10 cellular contexts compared by ENCODE assay signal in the genomic region with DNA sequence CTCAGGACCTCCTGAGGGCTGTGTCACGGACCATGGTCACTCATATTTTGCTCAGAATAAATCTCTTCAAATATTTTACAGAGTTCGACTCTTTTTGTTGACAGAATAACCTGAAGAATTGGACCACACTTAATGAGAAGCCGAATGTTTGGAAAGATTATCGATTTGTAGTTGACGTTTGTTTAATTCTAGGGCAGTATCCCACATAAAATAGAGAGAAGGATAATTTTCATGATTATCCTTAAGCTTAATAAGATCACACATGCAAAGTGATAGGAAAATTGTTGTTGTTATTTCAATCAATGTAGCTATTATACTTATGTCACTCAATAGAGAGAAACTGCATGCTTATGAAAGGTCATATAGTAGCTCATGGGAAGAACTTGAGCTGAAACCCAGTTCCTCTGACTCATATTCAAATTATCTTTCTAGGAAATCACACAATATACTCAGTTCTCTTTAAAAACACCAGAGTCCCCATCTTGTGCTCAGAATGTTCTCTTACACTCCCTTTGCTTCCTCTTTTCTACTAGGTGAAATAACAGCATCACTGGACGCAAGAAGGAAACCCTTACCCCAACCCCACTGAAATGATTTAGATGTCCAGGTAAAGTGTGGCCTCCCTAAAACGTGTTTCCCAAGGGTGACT.
DNase-seq lines count a peak whose midpoint lies in the region; ATAC-seq and TF ChIP-seq lines count a peak whose summit lies in the region.
"Had no signal": no experiment of that assay in that cellular context is flagged by ENCODE, and none has a peak within 500 bp of the region (broad histone marks: within the 10 kb centered on the region; RNA-seq: fewer than 3 reads in every experiment).

No MANE protein-coding gene starts in this region.

- no peak overlapping the region for H3K27ac Mint-ChIP-seq in activated naive CD4-positive, alpha-beta T cell treated with anti-CD3 and anti-CD28 coated beads, Interleukin-2, amount 10 ng/mL, durations not matched to agents 7 days and 5 days
- H3K27ac Mint-ChIP-seq: activated CD4-positive, alpha-beta T cell treated with anti-CD3 and anti-CD28 coated beads, Interleukin-2, amount 10 ng/mL, durations not matched to agents 7 days and 5 days had no signal

- peak; percentile 58 for DNase-seq in dermis blood vessel endothelial cell
- DNase-seq in NCI-H526 (lab: John Stamatoyannopoulos, UW), result no peak
- no peak for DNase-seq in right atrium auricular region (ENCODE audit: low spot score)
- no peak for DNase-seq in NCI-H1105 treated with DMSO at 0.1 percent for 48 hours (lab: John Stamatoyannopoulos, UW)
- no peak for DNase-seq in activated naive CD4-positive, alpha-beta T cell treated with anti-CD3 and anti-CD28 coated beads, Interleukin-2, amount 10 ng/mL, durations not matched to agents 7 days and 5 days
- DNase-seq: activated CD4-positive, alpha-beta T cell treated with anti-CD3 and anti-CD28 coated beads, Interleukin-2, amount 10 ng/mL, durations not matched to agents 7 days and 5 days had no signal

- no peak overlapping the region for H3K4me3 Mint-ChIP-seq in activated naive CD4-positive, alpha-beta T cell treated with anti-CD3 and anti-CD28 coated beads, Interleukin-2, amount 10 ng/mL, durations not matched to agents 7 days and 5 days
- H3K4me3 Mint-ChIP-seq: activated CD4-positive, alpha-beta T cell treated with anti-CD3 and anti-CD28 coated beads, Interleukin-2, amount 10 ng/mL, durations not matched to agents 7 days and 5 days had no signal

- H3K27me3 Mint-ChIP-seq in activated naive CD4-positive, alpha-beta T cell treated with anti-CD3 and anti-CD28 coated beads, Interleukin-2, amount 10 ng/mL, durations not matched to agents 7 days and 5 days, result no peaks in the 10 kb centered on the region
- H3K27me3 Mint-ChIP-seq: activated CD4-positive, alpha-beta T cell treated with anti-CD3 and anti-CD28 coated beads, Interleukin-2, amount 10 ng/mL, durations not matched to agents 7 days and 5 days had no signal

- H3K36me3 Mint-ChIP-seq in activated naive CD4-positive, alpha-beta T cell treated with anti-CD3 and anti-CD28 coated beads, Interleukin-2, amount 10 ng/mL, durations not matched to agents 7 days and 5 days, result no peaks in the 10 kb centered on the region

- H3K4me1 ChIP-seq in right atrium auricular region, result no peaks in the 10 kb centered on the region

- CTCF ChIA-PET in activated naive CD4-positive, alpha-beta T cell treated with anti-CD3 and anti-CD28 coated beads, Interleukin-2, amount 10 ng/mL, durations not matched to agents 7 days and 5 days (lab: Charles Lee), result interaction anchor here (0.5 kb wide), 1 partner anchor 1353 kb away, joined by 4 read pairs; no protein-coding TSS in a partner anchor

- H3K27ac ChIP-seq in right atrium auricular region, result no peak overlapping the region
- H3K27ac ChIP-seq: skin epidermis had no signal

- no peaks in the 10 kb centered on the region for H3K36me3 ChIP-seq in right atrium auricular region

- ATAC-seq in GM18517 (IDR thresholded peaks at IDR 0.05; ENCODE audit: unreplicated experiment) (peak; percentile 84), GM21786 (IDR thresholded peaks at IDR 0.05; ENCODE audit: unreplicated experiment) (peak; percentile 93), HG03469 (IDR thresholded peaks at IDR 0.05; ENCODE audit: unreplicated experiment) (peak; percentile 54)

- H3K9me3 ChIP-seq in right atrium auricular region, result no peaks in the 10 kb centered on the region

- H3K4me3 ChIP-seq in right atrium auricular region, result no peak overlapping the region
- H3K4me3 ChIP-seq: skin epidermis had no signal

- H3K9me3 Mint-ChIP-seq in activated naive CD4-positive, alpha-beta T cell treated with anti-CD3 and anti-CD28 coated beads, Interleukin-2, amount 10 ng/mL, durations not matched to agents 7 days and 5 days, result no peaks in the 10 kb centered on the region
- H3K9me3 Mint-ChIP-seq: activated CD4-positive, alpha-beta T cell treated with anti-CD3 and anti-CD28 coated beads, Interleukin-2, amount 10 ng/mL, durations not matched to agents 7 days and 5 days had no signal

- peaks cover 4% of the 10 kb centered on the region for H3K4me1 Mint-ChIP-seq in activated naive CD4-positive, alpha-beta T cell treated with anti-CD3 and anti-CD28 coated beads, Interleukin-2, amount 10 ng/mL, durations not matched to agents 7 days and 5 days

- no peak for TF ChIP-seq CTCF in right atrium auricular region (IDR thresholded peaks at IDR 0.05)

- no peaks in the 10 kb centered on the region for H3K27me3 ChIP-seq in right atrium auricular region
